1 cellular context compared by ENCODE assay signal in genomic region chr13:98187155-98187726, GRCh38.
TF ChIP-seq lines count a peak whose summit lies in the region.

No MANE protein-coding gene starts in this region.

TF ChIP-seq in HEK293, 187 proteins besides CTCF, POLR2A, EP300 and RAD21 (continued from another document):
- TF ChIP-seq PRDM4 (tag by site-specific recombination; IDR thresholded peaks at IDR 0.05) = peak; percentile 51; the same call in 1 of the 2 replicates
- TF ChIP-seq ZNF362 (tag by site-specific recombination; IDR thresholded peaks at IDR 0.05) = 0 out of 2 replicates have a peak, but pooled peaks have one; percentile 6
- TF ChIP-seq GLI4 (tag by site-specific recombination; IDR thresholded peaks at IDR 0.05) = peak; percentile 80
- TF ChIP-seq ZNF561 (tag by site-specific recombination; IDR thresholded peaks at IDR 0.05; ENCODE audit: borderline replicate concordance) = no peak
- TF ChIP-seq ZBTB6 (tag by site-specific recombination; IDR thresholded peaks at IDR 0.05) = no peak
- TF ChIP-seq PRDM6 (tag by site-specific recombination; IDR thresholded peaks at IDR 0.05) = peak; percentile 60
- TF ChIP-seq ZNF366 (tag by site-specific recombination; conservative IDR thresholded peaks at IDR 0.05) = peak; percentile 54; the same call in 1 of the 2 replicates
- TF ChIP-seq ZNF660 (tag by site-specific recombination; IDR thresholded peaks at IDR 0.05) = no peak
- TF ChIP-seq HIC1 (tag by site-specific recombination; IDR thresholded peaks at IDR 0.05) = peak; percentile 45; the same call in 1 of the 2 replicates
- TF ChIP-seq SP7 (tag by site-specific recombination; IDR thresholded peaks at IDR 0.05) = peak; percentile 69
- TF ChIP-seq MZF1 (tag by site-specific recombination; IDR thresholded peaks at IDR 0.05; ENCODE audit: borderline replicate concordance) = peak; percentile 68; the same call in 1 of the 2 replicates
- TF ChIP-seq PATZ1 (tag by site-specific recombination; IDR thresholded peaks at IDR 0.05) = peak; percentile 27; the same call in 1 of the 2 replicates
- peak; percentile 47; the same call in 1 of the 2 replicates for TF ChIP-seq KLF8 (tag by site-specific recombination; IDR thresholded peaks at IDR 0.05)
- peak; percentile 95 for TF ChIP-seq ZBTB48 (tag by site-specific recombination; IDR thresholded peaks at IDR 0.05)
- no peak for TF ChIP-seq ZFHX2 (tag by site-specific recombination; conservative IDR thresholded peaks at IDR 0.05)
- peak; percentile 76 for TF ChIP-seq PRDM1 (tag by site-specific recombination; IDR thresholded peaks at IDR 0.05)
- TF ChIP-seq TSHZ1 (tag by site-specific recombination; IDR thresholded peaks at IDR 0.05; ENCODE audit: borderline replicate concordance) = peak; percentile 60; the same call in 1 of the 2 replicates
- no peak for TF ChIP-seq ZBTB49 (tag by site-specific recombination; IDR thresholded peaks at IDR 0.05; ENCODE audit: low read depth)
- no peak for TF ChIP-seq ZNF169 (tag by site-specific recombination; IDR thresholded peaks at IDR 0.05)
- TF ChIP-seq ZEB2 (tag by site-specific recombination; IDR thresholded peaks at IDR 0.05) = 0 out of 2 replicates have a peak, but pooled peaks have one; percentile 52
